Comparison of ENCODE assay signal across 1 cellular context in the genomic region with DNA sequence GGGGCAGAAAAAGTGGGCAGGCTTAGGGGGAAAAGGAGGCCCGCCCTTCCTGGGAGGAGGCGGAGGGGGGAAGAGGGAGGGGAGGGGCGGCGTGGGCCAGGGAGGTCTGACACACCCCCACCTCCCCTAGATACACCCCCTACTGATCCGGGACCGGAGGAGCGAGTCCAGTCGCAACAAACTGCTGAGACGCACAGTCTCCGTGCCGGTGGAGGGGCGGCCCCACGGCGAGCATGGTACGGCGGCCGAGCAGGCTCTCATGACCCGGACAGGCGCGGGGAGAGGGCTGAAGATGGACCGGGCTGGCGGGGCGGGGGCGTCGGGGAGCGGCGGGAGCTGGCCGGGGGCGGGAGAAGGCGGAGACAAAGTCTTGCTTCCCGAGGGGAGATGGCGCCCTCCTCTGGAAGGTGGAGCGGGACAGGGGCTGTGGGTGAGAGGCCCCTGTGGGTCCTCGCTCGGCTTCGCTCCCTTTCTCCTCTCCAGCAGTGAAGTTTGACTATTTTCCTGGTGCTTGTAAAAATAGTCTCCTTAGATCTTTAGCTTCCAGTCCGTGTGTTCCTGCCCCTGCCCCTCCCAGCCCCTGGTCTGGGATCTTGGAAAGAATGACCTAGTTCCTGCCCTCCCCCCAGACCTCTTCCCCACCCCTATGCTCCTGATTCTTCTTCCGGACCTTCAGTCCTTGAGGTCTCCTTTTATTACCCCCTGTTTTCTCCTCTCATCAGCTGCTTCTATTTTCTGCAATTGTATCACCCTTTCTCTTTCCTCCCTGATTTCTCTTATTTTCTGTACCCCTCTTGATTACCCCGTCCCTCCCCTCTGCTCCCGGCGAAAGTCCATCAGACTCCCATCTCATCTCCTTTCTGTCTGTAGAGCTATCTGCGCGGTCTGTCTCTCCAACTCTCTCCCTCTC.
TF ChIP-seq lines count a peak whose summit lies in the region.

No MANE protein-coding gene starts in this region.

TF ChIP-seq in HepG2, 621 proteins besides CTCF, POLR2A, EP300 and RAD21 (continued from another document and continues in another):
- TF ChIP-seq, protein P1, sequence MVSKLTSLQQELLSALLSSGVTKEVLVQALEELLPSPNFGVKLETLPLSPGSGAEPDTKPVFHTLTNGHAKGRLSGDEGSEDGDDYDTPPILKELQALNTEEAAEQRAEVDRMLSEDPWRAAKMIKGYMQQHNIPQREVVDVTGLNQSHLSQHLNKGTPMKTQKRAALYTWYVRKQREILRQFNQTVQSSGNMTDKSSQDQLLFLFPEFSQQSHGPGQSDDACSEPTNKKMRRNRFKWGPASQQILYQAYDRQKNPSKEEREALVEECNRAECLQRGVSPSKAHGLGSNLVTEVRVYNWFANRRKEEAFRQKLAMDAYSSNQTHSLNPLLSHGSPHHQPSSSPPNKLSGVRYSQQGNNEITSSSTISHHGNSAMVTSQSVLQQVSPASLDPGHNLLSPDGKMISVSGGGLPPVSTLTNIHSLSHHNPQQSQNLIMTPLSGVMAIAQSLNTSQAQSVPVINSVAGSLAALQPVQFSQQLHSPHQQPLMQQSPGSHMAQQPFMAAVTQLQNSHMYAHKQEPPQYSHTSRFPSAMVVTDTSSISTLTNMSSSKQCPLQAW (CRISPR knock-in tag; IDR thresholded peaks at IDR 0.05): no peak
- no peak for TF ChIP-seq EEA1 (CRISPR knock-in tag; IDR thresholded peaks at IDR 0.05; ENCODE audit: borderline replicate concordance)
- no peak for TF ChIP-seq ATM (IDR thresholded peaks at IDR 0.05; ENCODE audit: borderline replicate concordance)
- TF ChIP-seq, protein P2, sequence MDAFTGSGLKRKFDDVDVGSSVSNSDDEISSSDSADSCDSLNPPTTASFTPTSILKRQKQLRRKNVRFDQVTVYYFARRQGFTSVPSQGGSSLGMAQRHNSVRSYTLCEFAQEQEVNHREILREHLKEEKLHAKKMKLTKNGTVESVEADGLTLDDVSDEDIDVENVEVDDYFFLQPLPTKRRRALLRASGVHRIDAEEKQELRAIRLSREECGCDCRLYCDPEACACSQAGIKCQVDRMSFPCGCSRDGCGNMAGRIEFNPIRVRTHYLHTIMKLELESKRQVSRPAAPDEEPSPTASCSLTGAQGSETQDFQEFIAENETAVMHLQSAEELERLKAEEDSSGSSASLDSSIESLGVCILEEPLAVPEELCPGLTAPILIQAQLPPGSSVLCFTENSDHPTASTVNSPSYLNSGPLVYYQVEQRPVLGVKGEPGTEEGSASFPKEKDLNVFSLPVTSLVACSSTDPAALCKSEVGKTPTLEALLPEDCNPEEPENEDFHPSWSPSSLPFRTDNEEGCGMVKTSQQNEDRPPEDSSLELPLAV (CRISPR knock-in tag; conservative IDR thresholded peaks at IDR 0.05; ENCODE audit: low read depth): no peak
- TF ChIP-seq ARHGAP35 (CRISPR knock-in tag; IDR thresholded peaks at IDR 0.05; ENCODE audit: borderline replicate concordance): no peak
- TF ChIP-seq, protein P3, sequence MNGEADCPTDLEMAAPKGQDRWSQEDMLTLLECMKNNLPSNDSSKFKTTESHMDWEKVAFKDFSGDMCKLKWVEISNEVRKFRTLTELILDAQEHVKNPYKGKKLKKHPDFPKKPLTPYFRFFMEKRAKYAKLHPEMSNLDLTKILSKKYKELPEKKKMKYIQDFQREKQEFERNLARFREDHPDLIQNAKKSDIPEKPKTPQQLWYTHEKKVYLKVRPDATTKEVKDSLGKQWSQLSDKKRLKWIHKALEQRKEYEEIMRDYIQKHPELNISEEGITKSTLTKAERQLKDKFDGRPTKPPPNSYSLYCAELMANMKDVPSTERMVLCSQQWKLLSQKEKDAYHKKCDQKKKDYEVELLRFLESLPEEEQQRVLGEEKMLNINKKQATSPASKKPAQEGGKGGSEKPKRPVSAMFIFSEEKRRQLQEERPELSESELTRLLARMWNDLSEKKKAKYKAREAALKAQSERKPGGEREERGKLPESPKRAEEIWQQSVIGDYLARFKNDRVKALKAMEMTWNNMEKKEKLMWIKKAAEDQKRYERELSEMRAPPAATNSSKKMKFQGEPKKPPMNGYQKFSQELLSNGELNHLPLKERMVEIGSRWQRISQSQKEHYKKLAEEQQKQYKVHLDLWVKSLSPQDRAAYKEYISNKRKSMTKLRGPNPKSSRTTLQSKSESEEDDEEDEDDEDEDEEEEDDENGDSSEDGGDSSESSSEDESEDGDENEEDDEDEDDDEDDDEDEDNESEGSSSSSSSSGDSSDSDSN (CRISPR knock-in tag; IDR thresholded peaks at IDR 0.05): peak; percentile 58
- TF ChIP-seq KDM4B (CRISPR knock-in tag; IDR thresholded peaks at IDR 0.05): peak; percentile 44; the same call in 1 of the 2 replicates
- TF ChIP-seq SAP130 (CRISPR knock-in tag; IDR thresholded peaks at IDR 0.05; ENCODE audit: low read depth): peak; percentile 85
- TF ChIP-seq, protein P4, sequence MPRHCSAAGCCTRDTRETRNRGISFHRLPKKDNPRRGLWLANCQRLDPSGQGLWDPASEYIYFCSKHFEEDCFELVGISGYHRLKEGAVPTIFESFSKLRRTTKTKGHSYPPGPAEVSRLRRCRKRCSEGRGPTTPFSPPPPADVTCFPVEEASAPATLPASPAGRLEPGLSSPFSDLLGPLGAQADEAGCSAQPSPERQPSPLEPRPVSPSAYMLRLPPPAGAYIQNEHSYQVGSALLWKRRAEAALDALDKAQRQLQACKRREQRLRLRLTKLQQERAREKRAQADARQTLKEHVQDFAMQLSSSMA (CRISPR knock-in tag; IDR thresholded peaks at IDR 0.05): no peak
- TF ChIP-seq HOXA3 (CRISPR knock-in tag; IDR thresholded peaks at IDR 0.05): peak; percentile 66; the same call in 1 of the 2 replicates
- TF ChIP-seq MAF1 (CRISPR knock-in tag; IDR thresholded peaks at IDR 0.05; ENCODE audit: borderline replicate concordance): 0 out of 2 replicates have a peak, but pooled peaks have one; percentile 20
- TF ChIP-seq, protein P5, sequence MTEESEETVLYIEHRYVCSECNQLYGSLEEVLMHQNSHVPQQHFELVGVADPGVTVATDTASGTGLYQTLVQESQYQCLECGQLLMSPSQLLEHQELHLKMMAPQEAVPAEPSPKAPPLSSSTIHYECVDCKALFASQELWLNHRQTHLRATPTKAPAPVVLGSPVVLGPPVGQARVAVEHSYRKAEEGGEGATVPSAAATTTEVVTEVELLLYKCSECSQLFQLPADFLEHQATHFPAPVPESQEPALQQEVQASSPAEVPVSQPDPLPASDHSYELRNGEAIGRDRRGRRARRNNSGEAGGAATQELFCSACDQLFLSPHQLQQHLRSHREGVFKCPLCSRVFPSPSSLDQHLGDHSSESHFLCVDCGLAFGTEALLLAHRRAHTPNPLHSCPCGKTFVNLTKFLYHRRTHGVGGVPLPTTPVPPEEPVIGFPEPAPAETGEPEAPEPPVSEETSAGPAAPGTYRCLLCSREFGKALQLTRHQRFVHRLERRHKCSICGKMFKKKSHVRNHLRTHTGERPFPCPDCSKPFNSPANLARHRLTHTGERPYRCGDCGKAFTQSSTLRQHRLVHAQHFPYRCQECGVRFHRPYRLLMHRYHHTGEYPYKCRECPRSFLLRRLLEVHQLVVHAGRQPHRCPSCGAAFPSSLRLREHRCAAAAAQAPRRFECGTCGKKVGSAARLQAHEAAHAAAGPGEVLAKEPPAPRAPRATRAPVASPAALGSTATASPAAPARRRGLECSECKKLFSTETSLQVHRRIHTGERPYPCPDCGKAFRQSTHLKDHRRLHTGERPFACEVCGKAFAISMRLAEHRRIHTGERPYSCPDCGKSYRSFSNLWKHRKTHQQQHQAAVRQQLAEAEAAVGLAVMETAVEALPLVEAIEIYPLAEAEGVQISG (CRISPR knock-in tag; IDR thresholded peaks at IDR 0.05): peak; percentile 50
- TF ChIP-seq, protein P6, sequence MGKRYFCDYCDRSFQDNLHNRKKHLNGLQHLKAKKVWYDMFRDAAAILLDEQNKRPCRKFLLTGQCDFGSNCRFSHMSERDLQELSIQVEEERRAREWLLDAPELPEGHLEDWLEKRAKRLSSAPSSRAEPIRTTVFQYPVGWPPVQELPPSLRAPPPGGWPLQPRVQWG (CRISPR knock-in tag; IDR thresholded peaks at IDR 0.05; ENCODE audit: borderline replicate concordance, low read depth): no peak
- no peak for TF ChIP-seq SYNCRIP (IDR thresholded peaks at IDR 0.05; ENCODE audit: insufficient read depth, low read depth, low read length)
- no peak for TF ChIP-seq GATA4 (IDR thresholded peaks at IDR 0.05; ENCODE audit: borderline replicate concordance, low read depth)
- peak; percentile 77 for TF ChIP-seq POLR2G (IDR thresholded peaks at IDR 0.05; ENCODE audit: low read depth, low read length)
- TF ChIP-seq ZFP1 (CRISPR knock-in tag; IDR thresholded peaks at IDR 0.05): no peak
- TF ChIP-seq PTBP1 (IDR thresholded peaks at IDR 0.05; ENCODE audit: low read depth, low read length, poor library complexity, severe bottlenecking): no peak
- TF ChIP-seq REXO4 (CRISPR knock-in tag; IDR thresholded peaks at IDR 0.05; ENCODE audit: borderline replicate concordance): no peak
- no peak for TF ChIP-seq CREM (IDR thresholded peaks at IDR 0.05)
- no peak for TF ChIP-seq CREM (CRISPR knock-in tag; IDR thresholded peaks at IDR 0.05)
- 0 out of 2 replicates have a peak, but pooled peaks have one; percentile 64 for TF ChIP-seq ZNF713 (CRISPR knock-in tag; IDR thresholded peaks at IDR 0.05)
- 0 out of 2 replicates have a peak, but pooled peaks have one; percentile 63 for TF ChIP-seq ZNF510 (CRISPR knock-in tag; IDR thresholded peaks at IDR 0.05; ENCODE audit: low read depth)
- no peak for TF ChIP-seq TBX3 (IDR thresholded peaks at IDR 0.05; ENCODE audit: borderline replicate concordance)
- no peak for TF ChIP-seq JUNB (CRISPR knock-in tag; IDR thresholded peaks at IDR 0.05; ENCODE audit: borderline replicate concordance)
- no peak for TF ChIP-seq HDAC6 (IDR thresholded peaks at IDR 0.05; ENCODE audit: low read depth, low read length)
- peak; percentile 69; the same call in 1 of the 2 replicates for TF ChIP-seq ZNF556 (CRISPR knock-in tag; IDR thresholded peaks at IDR 0.05; ENCODE audit: borderline replicate concordance)
- peak; percentile 40 for TF ChIP-seq ASH2L (IDR thresholded peaks at IDR 0.05; ENCODE audit: insufficient read length, low read depth, low read length)
- TF ChIP-seq, protein P7, sequence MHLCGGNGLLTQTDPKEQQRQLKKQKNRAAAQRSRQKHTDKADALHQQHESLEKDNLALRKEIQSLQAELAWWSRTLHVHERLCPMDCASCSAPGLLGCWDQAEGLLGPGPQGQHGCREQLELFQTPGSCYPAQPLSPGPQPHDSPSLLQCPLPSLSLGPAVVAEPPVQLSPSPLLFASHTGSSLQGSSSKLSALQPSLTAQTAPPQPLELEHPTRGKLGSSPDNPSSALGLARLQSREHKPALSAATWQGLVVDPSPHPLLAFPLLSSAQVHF (CRISPR knock-in tag; IDR thresholded peaks at IDR 0.05): no peak
- TF ChIP-seq NONO (IDR thresholded peaks at IDR 0.05): no peak
- TF ChIP-seq NONO (CRISPR knock-in tag; conservative IDR thresholded peaks at IDR 0.05): peak; percentile 55; the same call in 1 of the 2 replicates
- no peak for TF ChIP-seq PLRG1 (conservative IDR thresholded peaks at IDR 0.05)
- no peak for TF ChIP-seq ZNF337 (CRISPR knock-in tag; IDR thresholded peaks at IDR 0.05; ENCODE audit: borderline replicate concordance, low read depth)
- no peak for TF ChIP-seq ZKSCAN5 (CRISPR knock-in tag; IDR thresholded peaks at IDR 0.05)
- TF ChIP-seq, protein P8, sequence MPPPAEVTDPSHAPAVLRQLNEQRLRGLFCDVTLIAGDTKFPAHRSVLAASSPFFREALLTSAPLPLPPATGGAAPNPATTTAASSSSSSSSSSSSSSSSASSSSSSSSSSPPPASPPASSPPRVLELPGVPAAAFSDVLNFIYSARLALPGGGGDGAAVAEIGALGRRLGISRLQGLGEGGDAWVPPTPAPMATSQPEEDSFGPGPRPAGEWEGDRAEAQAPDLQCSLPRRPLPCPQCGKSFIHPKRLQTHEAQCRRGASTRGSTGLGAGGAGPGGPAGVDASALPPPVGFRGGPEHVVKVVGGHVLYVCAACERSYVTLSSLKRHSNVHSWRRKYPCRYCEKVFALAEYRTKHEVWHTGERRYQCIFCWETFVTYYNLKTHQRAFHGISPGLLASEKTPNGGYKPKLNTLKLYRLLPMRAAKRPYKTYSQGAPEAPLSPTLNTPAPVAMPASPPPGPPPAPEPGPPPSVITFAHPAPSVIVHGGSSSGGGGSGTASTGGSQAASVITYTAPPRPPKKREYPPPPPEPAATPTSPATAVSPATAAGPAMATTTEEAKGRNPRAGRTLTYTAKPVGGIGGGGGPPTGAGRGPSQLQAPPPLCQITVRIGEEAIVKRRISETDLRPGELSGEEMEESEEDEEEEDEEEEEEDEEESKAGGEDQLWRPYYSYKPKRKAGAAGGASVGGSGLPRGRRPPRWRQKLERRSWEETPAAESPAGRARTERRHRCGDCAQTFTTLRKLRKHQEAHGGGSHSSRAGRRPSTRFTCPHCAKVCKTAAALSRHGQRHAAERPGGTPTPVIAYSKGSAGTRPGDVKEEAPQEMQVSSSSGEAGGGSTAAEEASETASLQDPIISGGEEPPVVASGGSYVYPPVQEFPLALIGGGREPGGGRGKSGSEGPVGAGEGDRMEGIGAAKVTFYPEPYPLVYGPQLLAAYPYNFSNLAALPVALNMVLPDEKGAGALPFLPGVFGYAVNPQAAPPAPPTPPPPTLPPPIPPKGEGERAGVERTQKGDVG (CRISPR knock-in tag; IDR thresholded peaks at IDR 0.05; ENCODE audit: borderline replicate concordance): no peak
- no peak for TF ChIP-seq ZNF101 (CRISPR knock-in tag; IDR thresholded peaks at IDR 0.05; ENCODE audit: borderline replicate concordance, low read depth)
- TF ChIP-seq, protein P9, sequence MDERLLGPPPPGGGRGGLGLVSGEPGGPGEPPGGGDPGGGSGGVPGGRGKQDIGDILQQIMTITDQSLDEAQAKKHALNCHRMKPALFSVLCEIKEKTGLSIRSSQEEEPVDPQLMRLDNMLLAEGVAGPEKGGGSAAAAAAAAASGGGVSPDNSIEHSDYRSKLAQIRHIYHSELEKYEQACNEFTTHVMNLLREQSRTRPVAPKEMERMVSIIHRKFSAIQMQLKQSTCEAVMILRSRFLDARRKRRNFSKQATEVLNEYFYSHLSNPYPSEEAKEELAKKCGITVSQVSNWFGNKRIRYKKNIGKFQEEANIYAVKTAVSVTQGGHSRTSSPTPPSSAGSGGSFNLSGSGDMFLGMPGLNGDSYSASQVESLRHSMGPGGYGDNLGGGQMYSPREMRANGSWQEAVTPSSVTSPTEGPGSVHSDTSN (CRISPR knock-in tag; IDR thresholded peaks at IDR 0.05): no peak
- TF ChIP-seq, protein P10, sequence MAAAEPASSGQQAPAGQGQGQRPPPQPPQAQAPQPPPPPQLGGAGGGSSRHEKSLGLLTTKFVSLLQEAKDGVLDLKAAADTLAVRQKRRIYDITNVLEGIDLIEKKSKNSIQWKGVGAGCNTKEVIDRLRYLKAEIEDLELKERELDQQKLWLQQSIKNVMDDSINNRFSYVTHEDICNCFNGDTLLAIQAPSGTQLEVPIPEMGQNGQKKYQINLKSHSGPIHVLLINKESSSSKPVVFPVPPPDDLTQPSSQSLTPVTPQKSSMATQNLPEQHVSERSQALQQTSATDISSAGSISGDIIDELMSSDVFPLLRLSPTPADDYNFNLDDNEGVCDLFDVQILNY (CRISPR knock-in tag; conservative IDR thresholded peaks at IDR 0.05): no peak
- TF ChIP-seq ZNF232 (CRISPR knock-in tag; IDR thresholded peaks at IDR 0.05; ENCODE audit: borderline replicate concordance): no peak
- TF ChIP-seq ZNF225 (CRISPR knock-in tag; IDR thresholded peaks at IDR 0.05): peak; percentile 53; the same call in 1 of the 2 replicates
- TF ChIP-seq TEAD2 (CRISPR knock-in tag; IDR thresholded peaks at IDR 0.05): no peak
- TF ChIP-seq ZNF441 (CRISPR knock-in tag; IDR thresholded peaks at IDR 0.05; ENCODE audit: borderline replicate concordance): no peak
- no peak for TF ChIP-seq NFIC (IDR thresholded peaks at IDR 0.05; ENCODE audit: low read length)
- no peak; the same call in 1 of the 2 replicates for TF ChIP-seq ZNF431 (CRISPR knock-in tag; IDR thresholded peaks at IDR 0.05; ENCODE audit: borderline replicate concordance, low read depth)
- TF ChIP-seq ZNF709 (CRISPR knock-in tag; IDR thresholded peaks at IDR 0.05): no peak
- TF ChIP-seq ZNF468 (CRISPR knock-in tag; IDR thresholded peaks at IDR 0.05): no peak
- TF ChIP-seq NFYC (CRISPR knock-in tag; IDR thresholded peaks at IDR 0.05): no peak
- no peak for TF ChIP-seq HMG20A (CRISPR knock-in tag; IDR thresholded peaks at IDR 0.05; ENCODE audit: borderline replicate concordance)
